In genomic region chr6:99471638-99472037, GRCh38 we compare ENCODE assay signal across 19 cellular contexts.
"Had no signal": no experiment of that assay in that cellular context is flagged by ENCODE, and none has a peak within 500 bp of the region (broad histone marks: within the 10 kb centered on the region; RNA-seq: fewer than 3 reads in every experiment).

No MANE protein-coding gene starts in this region.

- H3K4me1 ChIP-seq: esophagus squamous epithelium, lower lobe of right lung had no signal

- H3K9me3 ChIP-seq: esophagus squamous epithelium, lower lobe of right lung, sigmoid colon had no signal

- DNase-seq: activated B cell treated with CpG ODN at 0.5 μM for 24 hours; activated CD4-positive, alpha-beta T cell treated with anti-CD3 and anti-CD28 coated beads, Interleukin-2, amount 10 ng/mL, durations not matched to agents 24 days and 14 days; activated CD8-positive, alpha-beta memory T cell treated with anti-CD3 and anti-CD28 coated beads, Interleukin-2, amount 50 U/mL, for 4 hours; activated CD8-positive, alpha-beta T cell treated with anti-CD3 and anti-CD28 coated beads, Interleukin-2, amount 10 ng/mL, durations not matched to agents 7 days and 5 days; activated gamma-delta T cell treated with Interleukin-2 at 50 U/mL for 16 hours; activated naive CD8-positive, alpha-beta T cell treated with anti-CD3 and anti-CD28 coated beads for 36 hours; amygdala; central memory CD4-positive, alpha-beta T cell; esophagus squamous epithelium; foreskin keratinocyte; immature natural killer cell; lower lobe of right lung; sigmoid colon; stimulated activated CD4-positive, alpha-beta T cell treated with anti-CD3 and anti-CD28 coated beads, Interleukin-1b, Interleukin-23, amount 100 ng/mL, for 48 hours had no signal

- H3K27ac ChIP-seq: coronary artery, esophagus squamous epithelium, foreskin keratinocyte, lower lobe of right lung, sigmoid colon had no signal

- H3K4me3 Mint-ChIP-seq: activated B cell treated with CpG ODN at 0.5 μM for 24 hours; activated CD4-positive, alpha-beta T cell treated with anti-CD3 and anti-CD28 coated beads, Interleukin-2, amount 10 ng/mL, durations not matched to agents 24 days and 14 days; activated CD8-positive, alpha-beta T cell treated with anti-CD3 and anti-CD28 coated beads, Interleukin-2, amount 10 ng/mL, durations not matched to agents 7 days and 5 days; activated naive CD8-positive, alpha-beta T cell treated with anti-CD3 and anti-CD28 coated beads for 36 hours; brain; immature natural killer cell; mesothelial cell of epicardium; neural crest cell had no signal

- H3K4me3 ChIP-seq: coronary artery, esophagus squamous epithelium, lower lobe of right lung, sigmoid colon had no signal

- FAIRE-seq: TTC549 had no signal

- H3K27me3 Mint-ChIP-seq: activated B cell treated with CpG ODN at 0.5 μM for 24 hours; activated CD4-positive, alpha-beta T cell treated with anti-CD3 and anti-CD28 coated beads, Interleukin-2, amount 10 ng/mL, durations not matched to agents 24 days and 14 days; activated naive CD8-positive, alpha-beta T cell treated with anti-CD3 and anti-CD28 coated beads for 36 hours; brain had no signal

- H3K27me3 ChIP-seq: esophagus squamous epithelium, foreskin keratinocyte, sigmoid colon had no signal

- H3K9me3 Mint-ChIP-seq: activated B cell treated with CpG ODN at 0.5 μM for 24 hours; activated CD4-positive, alpha-beta T cell treated with anti-CD3 and anti-CD28 coated beads, Interleukin-2, amount 10 ng/mL, durations not matched to agents 24 days and 14 days; activated naive CD8-positive, alpha-beta T cell treated with anti-CD3 and anti-CD28 coated beads for 36 hours; brain; immature natural killer cell; mesothelial cell of epicardium; neural crest cell had no signal

- H3K36me3 Mint-ChIP-seq: brain had no signal

- ATAC-seq: activated CD8-positive, alpha-beta T cell treated with anti-CD3 and anti-CD28 coated beads, Interleukin-2, amount 10 ng/mL, durations not matched to agents 7 days and 5 days; foreskin keratinocyte; lower lobe of right lung had no signal

- H3K27ac Mint-ChIP-seq: activated B cell treated with CpG ODN at 0.5 μM for 24 hours; activated CD4-positive, alpha-beta T cell treated with anti-CD3 and anti-CD28 coated beads, Interleukin-2, amount 10 ng/mL, durations not matched to agents 24 days and 14 days; activated CD8-positive, alpha-beta T cell treated with anti-CD3 and anti-CD28 coated beads, Interleukin-2, amount 10 ng/mL, durations not matched to agents 7 days and 5 days; activated naive CD8-positive, alpha-beta T cell treated with anti-CD3 and anti-CD28 coated beads for 36 hours; immature natural killer cell; mesothelial cell of epicardium had no signal

- H3K4me1 Mint-ChIP-seq: activated B cell treated with CpG ODN at 0.5 μM for 24 hours; activated CD4-positive, alpha-beta T cell treated with anti-CD3 and anti-CD28 coated beads, Interleukin-2, amount 10 ng/mL, durations not matched to agents 24 days and 14 days; activated naive CD8-positive, alpha-beta T cell treated with anti-CD3 and anti-CD28 coated beads for 36 hours; immature natural killer cell; mesothelial cell of epicardium; neural crest cell had no signal
